20 cellular contexts compared by ENCODE assay signal in the genomic region with DNA sequence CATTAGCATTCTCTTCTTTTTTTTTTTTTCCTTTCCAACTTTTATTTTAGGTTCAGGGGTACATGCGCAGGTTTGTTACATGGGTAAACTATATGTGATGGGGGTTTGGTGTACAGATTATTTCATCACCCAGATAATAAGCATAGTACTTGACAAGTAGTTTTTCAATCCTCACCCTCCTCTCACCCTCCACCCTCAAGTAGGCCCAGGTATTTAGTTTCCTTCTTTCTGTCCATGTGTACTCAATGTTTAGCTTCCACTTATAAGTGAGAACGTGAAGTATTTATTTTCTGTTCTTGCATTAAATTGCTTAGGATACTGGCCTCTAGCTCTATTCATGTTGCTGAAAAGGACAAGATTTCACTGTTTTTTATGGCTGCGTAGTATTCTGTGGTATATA.
DNase-seq lines count a peak whose midpoint lies in the region; ATAC-seq, FAIRE-seq and TF ChIP-seq lines count a peak whose summit lies in the region.
"Had no signal": no experiment of that assay in that cellular context is flagged by ENCODE, and none has a peak within 500 bp of the region (broad histone marks: within the 10 kb centered on the region; RNA-seq: fewer than 3 reads in every experiment).

No MANE protein-coding gene starts in this region.

- H3K4me1 Mint-ChIP-seq in activated CD4-positive, alpha-beta memory T cell treated with anti-CD3 and anti-CD28 coated beads for 36 hours (ENCODE audit: low read depth) = no peaks in the 10 kb centered on the region
- H3K4me1 Mint-ChIP-seq: activated naive CD8-positive, alpha-beta T cell treated with anti-CD3 and anti-CD28 coated beads, Interleukin-2, amount 50 U/mL, for 24 hours; CD8-positive, alpha-beta memory T cell; natural killer cell had no signal

- peak overlapping the region; percentile 68 for H3K27ac ChIP-seq in lower lobe of right lung
- H3K27ac ChIP-seq: parathyroid adenoma, suprapubic skin, WERI-Rb-1 had no signal

- H3K9me3 ChIP-seq in Loucy (ENCODE audit: insufficient read depth, low read depth, low read length) (peaks cover 2% of the 10 kb centered on the region; the same call in 1 of the 2 replicates), lower lobe of right lung (peaks cover 5% of the 10 kb centered on the region)
- H3K9me3 ChIP-seq: suprapubic skin had no signal

- H3K27me3 ChIP-seq in Loucy (ENCODE audit: insufficient read depth, low read length, poor library complexity, severe bottlenecking) (no peaks in the 10 kb centered on the region), bronchial epithelial cell (ENCODE audit: control insufficient read depth, insufficient read depth, low read length) (no peaks in the 10 kb centered on the region), lower lobe of right lung (ENCODE audit: low read depth) (no peaks in the 10 kb centered on the region)
- H3K27me3 ChIP-seq: suprapubic skin had no signal

- peaks cover 3% of the 10 kb centered on the region for H3K9me3 Mint-ChIP-seq in activated CD4-positive, alpha-beta memory T cell treated with anti-CD3 and anti-CD28 coated beads for 36 hours

- H3K9me2 ChIP-seq in Loucy (replicated peaks; ENCODE audit: low read depth, low read length) = no peaks in the 10 kb centered on the region

- intact Hi-C loops in lower lobe of right lung (cut with DNase I) = no loop called here
- intact Hi-C loops in activated CD4-positive, alpha-beta memory T cell treated with anti-CD3 and anti-CD28 coated beads for 36 hours (cut with micrococcal nuclease) = no loop called here

- CTCF ChIA-PET in activated CD4-positive, alpha-beta memory T cell treated with anti-CD3 and anti-CD28 coated beads for 36 hours (lab: Charles Lee) = interaction anchor here (1.2 to 1.4 kb wide), 2 partner anchors 26 to 238 kb away, joined by 4 to 5 read pairs; no protein-coding TSS in a partner anchor

- no peak overlapping the region for H3K9ac ChIP-seq in Loucy (ENCODE audit: low read depth, low read length, poor library complexity, severe bottlenecking)
- H3K9ac ChIP-seq: parathyroid adenoma had no signal

- H3K36me3 ChIP-seq in Loucy (ENCODE audit: insufficient read depth, low read length) = no peaks in the 10 kb centered on the region
- H3K36me3 ChIP-seq in bronchial epithelial cell (ENCODE audit: control insufficient read depth, insufficient read depth, low read length) = no peaks in the 10 kb centered on the region
- no peaks in the 10 kb centered on the region for H3K36me3 ChIP-seq in lower lobe of right lung
- H3K36me3 ChIP-seq: suprapubic skin, WERI-Rb-1 had no signal

- H3K27ac Mint-ChIP-seq in activated CD4-positive, alpha-beta memory T cell treated with anti-CD3 and anti-CD28 coated beads for 36 hours = no peak overlapping the region
- H3K27ac Mint-ChIP-seq: activated naive CD8-positive, alpha-beta T cell treated with anti-CD3 and anti-CD28 coated beads, Interleukin-2, amount 50 U/mL, for 24 hours; CD8-positive, alpha-beta memory T cell; natural killer cell had no signal

- DNase-seq in ACHN (peak; percentile 21), bronchial epithelial cell (ENCODE audit: low read depth) (no peak), lower lobe of right lung (no peak), D721Med (ENCODE audit: insufficient read length, low spot score) (no peak), DMS153 (lab: John Stamatoyannopoulos, UW) (no peak)
- no peak for DNase-seq in activated CD4-positive, alpha-beta memory T cell treated with anti-CD3 and anti-CD28 coated beads for 36 hours
- DNase-seq: activated CD4-positive, alpha-beta T cell treated with anti-CD3 and anti-CD28 coated beads, Interleukin-2, amount 50 U/mL, for 1 hour; activated CD8-positive, alpha-beta memory T cell treated with anti-CD3 and anti-CD28 coated beads, Interleukin-2, amount 50 U/mL, for 48 hours; activated effector memory CD4-positive, alpha-beta T cell treated with anti-CD3 and anti-CD28 coated beads, Interleukin-2, amount 50 U/mL, for 16 hours; activated naive CD8-positive, alpha-beta T cell treated with anti-CD3 and anti-CD28 coated beads, Interleukin-2, amount 50 U/mL, for 24 hours; CD8-positive, alpha-beta memory T cell; hippocampal formation; natural killer cell had no signal

- no peaks in the 10 kb centered on the region for H3K36me3 Mint-ChIP-seq in activated CD4-positive, alpha-beta memory T cell treated with anti-CD3 and anti-CD28 coated beads for 36 hours
- H3K36me3 Mint-ChIP-seq: natural killer cell had no signal

- H3F3A ChIP-seq in Loucy (ENCODE audit: low read depth) = no peaks in the 10 kb centered on the region

- H3K4me3 ChIP-seq in Loucy (ENCODE audit: low read length, poor library complexity, severe bottlenecking) (peak overlapping the region; percentile 46), bronchial epithelial cell (ENCODE audit: low read depth, low read length) (peak overlapping the region; percentile 15), lower lobe of right lung (peak overlapping the region; percentile 41)

- POLR2A ChIA-PET in activated CD4-positive, alpha-beta memory T cell treated with anti-CD3 and anti-CD28 coated beads for 36 hours (lab: Charles Lee) = no interaction called here

- no peaks in the 10 kb centered on the region for H3K27me3 Mint-ChIP-seq in activated CD4-positive, alpha-beta memory T cell treated with anti-CD3 and anti-CD28 coated beads for 36 hours
- H3K27me3 Mint-ChIP-seq: activated naive CD8-positive, alpha-beta T cell treated with anti-CD3 and anti-CD28 coated beads, Interleukin-2, amount 50 U/mL, for 24 hours had no signal

- TF ChIP-seq CTCF in Loucy (conservative IDR thresholded peaks at IDR 0.05; ENCODE audit: low read length) = no peak
- TF ChIP-seq CTCF in bronchial epithelial cell (IDR thresholded peaks at IDR 0.05; ENCODE audit: insufficient read depth, low read length, severe bottlenecking) = no peak
- no peak for TF ChIP-seq CTCF in lower lobe of right lung (IDR thresholded peaks at IDR 0.05)
- no peak for TF ChIP-seq CTCF in D721Med (IDR thresholded peaks at IDR 0.05; ENCODE audit: insufficient read depth, missing control alignments)

- H3K79me2 ChIP-seq in Loucy (ENCODE audit: insufficient read depth, low read length) = no peaks in the 10 kb centered on the region
- H3K79me2 ChIP-seq: parathyroid adenoma had no signal

- ATAC-seq in lower lobe of right lung = peak; percentile 78 to 90
- no peak for ATAC-seq in HG03439 (IDR thresholded peaks at IDR 0.05; ENCODE audit: unreplicated experiment)
- ATAC-seq: activated naive CD8-positive, alpha-beta T cell treated with anti-CD3 and anti-CD28 coated beads, Interleukin-2, amount 50 U/mL, for 24 hours; natural killer cell had no signal

- H2AFZ ChIP-seq in Loucy (ENCODE audit: low read length) = 0 out of 2 replicates have a peak overlapping the region, but pooled peaks have one; percentile 67
- H2AFZ ChIP-seq: parathyroid adenoma had no signal

- no peak overlapping the region for H3K4me2 ChIP-seq in Loucy (ENCODE audit: low read depth, low read length, poor library complexity, severe bottlenecking)

- FAIRE-seq in bronchial epithelial cell (lab: Jason Lieb, UNC) = no peak
- no peak for FAIRE-seq in D721Med (lab: Jason Lieb, UNC)
- FAIRE-seq: endothelial cell of umbilical vein, frontal cortex had no signal

- in situ Hi-C loops in ACHN (cut with HindIII; ENCODE audit: low pct_ligation_motif_present, low pct_unique_long_range_greater_than_20kb, low sequenced_read_pairs) = no loop called here

- H3K4me1 ChIP-seq in Loucy (ENCODE audit: insufficient read depth, low read length, poor library complexity, severe bottlenecking) (no peaks in the 10 kb centered on the region), lower lobe of right lung (peaks cover 4% of the 10 kb centered on the region)
- H3K4me1 ChIP-seq: parathyroid adenoma had no signal

- no peak overlapping the region for H3K4me3 Mint-ChIP-seq in activated CD4-positive, alpha-beta memory T cell treated with anti-CD3 and anti-CD28 coated beads for 36 hours
- H3K4me3 Mint-ChIP-seq: activated naive CD8-positive, alpha-beta T cell treated with anti-CD3 and anti-CD28 coated beads, Interleukin-2, amount 50 U/mL, for 24 hours; CD8-positive, alpha-beta memory T cell; natural killer cell had no signal

- no peaks in the 10 kb centered on the region for H4K20me1 ChIP-seq in Loucy (ENCODE audit: insufficient read depth, low read length, poor library complexity, severe bottlenecking)
